9 cellular contexts compared by ENCODE assay signal in the genomic region with DNA sequence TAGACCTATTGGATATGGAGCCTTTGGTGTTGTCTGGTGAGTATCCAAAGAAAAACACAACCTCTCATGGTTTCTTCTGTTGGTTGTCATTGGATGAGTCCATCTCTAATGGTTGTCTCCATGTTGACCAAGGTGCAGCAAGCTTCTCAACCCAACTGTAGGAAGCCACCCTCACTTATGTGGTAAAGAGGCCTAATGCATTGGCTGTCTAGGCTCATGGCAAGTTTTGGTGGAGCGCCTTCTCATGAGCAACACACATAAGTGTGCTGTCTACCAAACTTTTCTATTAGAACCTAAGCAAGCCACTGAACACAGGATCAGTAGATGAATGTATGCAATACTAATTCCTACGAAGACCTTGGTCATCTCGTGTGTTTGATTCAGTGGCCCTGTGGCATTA. TPM values are rescaled to one million over a fixed set of nuclear protein-coding genes. Genes with fewer than 3 reads are reported as not detected.
DNase-seq lines count a peak whose midpoint lies in the region; ATAC-seq, FAIRE-seq and TF ChIP-seq lines count a peak whose summit lies in the region.
"Had no signal": no experiment of that assay in that cellular context is flagged by ENCODE, and none has a peak within 500 bp of the region (broad histone marks: within the 10 kb centered on the region; RNA-seq: fewer than 3 reads in every experiment).

No MANE protein-coding gene starts in this region.

- TF ChIP-seq POLR2A in GM12878 (IDR thresholded peaks at IDR 0.05; ENCODE audit: low read depth, low read length): no peak

- peaks cover 0 to 4% (median 0%) of the 10 kb centered on the region in 7 donors for H3K9me3 Mint-ChIP-seq in naive B cell

- H3K4me1 Mint-ChIP-seq in naive B cell: peaks cover 46 to 78% (median 63%) of the 10 kb centered on the region in 3 donors

- 0 out of 22 replicates have a peak, but pooled peaks cover 0 to 5% (median 0%) of the 10 kb centered on the region in 11 experiments for H3K9me3 ChIP-seq in BLaER1 treated with 17β-estradiol and CSF1 and Interleukin-3, amounts not matched to agents 10 nM and 100 nM (replicated peaks in 1 of 11)
- H3K9me3 ChIP-seq in HUES48 (ENCODE audit: control insufficient read depth, insufficient read depth, low read length) (no peaks in the 10 kb centered on the region), GM12878 (replicated peaks; ENCODE audit: control insufficient read depth, insufficient read depth, low read length) (no peaks in the 10 kb centered on the region; the same call in 2 of the 3 replicates)

- POLR2A ChIA-PET in GM12878 (lab: Charles Lee): interaction anchor here (1.1 to 2.3 kb wide), 3 partner anchors 12 to 15 kb away, joined by 3 to 9 read pairs (median 8); no protein-coding TSS in a partner anchor

- no peak for TF ChIP-seq EP300 in GM12878 (IDR thresholded peaks at IDR 0.05; ENCODE audit: borderline replicate concordance in 1 of 2, control insufficient read depth in 1 of 2, low read depth in 2 of 2, low read length in 2 of 2)

- in situ Hi-C loops in GM12878 (cut with MboI): loop anchor here (10.0 kb wide), 1 partner anchor 498 kb away; no protein-coding TSS in a partner anchor

- BruUV-seq in GM12878 (replicated peaks; lab: Mats Ljungman, UMichigan): no TSS peak

- TF ChIP-seq CTCF in GM12878 (IDR thresholded peaks at IDR 0.05 in 2 of 3, conservative IDR thresholded peaks at IDR 0.05 in 1 of 3; ENCODE audit: control insufficient read depth in 2 of 3, extremely low read depth in 1 of 3, insufficient read depth in 1 of 3, low read depth in 3 of 3, low read length in 3 of 3): no peak

- H3K36me3 Mint-ChIP-seq in naive B cell: no peaks in the 10 kb centered on the region

- peak overlapping the region in 3 of 11 experiments; percentile 16 to 43 (median 19); a peak in 4 of 22 replicates for H3K9ac ChIP-seq in BLaER1 treated with 17β-estradiol and CSF1 and Interleukin-3, amounts not matched to agents 10 nM and 100 nM
- H3K9ac ChIP-seq in HUES48 (ENCODE audit: low read depth, low read length): no peak overlapping the region
- no peak overlapping the region for H3K9ac ChIP-seq in GM12878 (ENCODE audit: control insufficient read depth, insufficient read depth, low read length)

- RAD21 ChIA-PET in GM12878 (lab: Charles Lee; ENCODE audit: unreplicated experiment): interaction anchor here (0.6 to 2.8 kb wide), 3 partner anchors 11 to 164 kb away, joined by 3 to 14 read pairs (median 3); no protein-coding TSS in a partner anchor

- WGBS in GM12878 (ENCODE audit: insufficient coverage, insufficient replicate concordance, low lambda C conversion rate, missing lambda C conversion rate): 80% methylated on average over 3 of the region's 3 CpGs

- peak overlapping the region; percentile 78 to 97 (median 88) for H3K4me2 ChIP-seq in BLaER1 treated with 17β-estradiol and CSF1 and Interleukin-3, amounts not matched to agents 10 nM and 100 nM
- H3K4me2 ChIP-seq in GM12878 (ENCODE audit: control insufficient read depth, insufficient read depth): peak overlapping the region; percentile 88

- peak overlapping the region; percentile 78 to 92 (median 87) for H3K4me3 Mint-ChIP-seq in naive B cell

- peaks cover 0 to 7% (median 0%) of the 10 kb centered on the region in 11 experiments; a peak in 3 of 22 replicates for H3K36me3 ChIP-seq in BLaER1 treated with 17β-estradiol and CSF1 and Interleukin-3, amounts not matched to agents 10 nM and 100 nM
- H3K36me3 ChIP-seq in HUES48 (ENCODE audit: control insufficient read depth, insufficient read depth, low read length): peaks cover 11% of the 10 kb centered on the region; the same call in 1 of the 2 replicates
- H3K36me3 ChIP-seq in GM12878 (ENCODE audit: control insufficient read depth in 2 of 2, insufficient read depth in 2 of 2, low read length in 1 of 2): no peaks in the 10 kb centered on the region

- peaks cover 42% of the 10 kb centered on the region for H3K79me2 ChIP-seq in GM12878 (ENCODE audit: control insufficient read depth, insufficient read depth, low read length)

- H2AFZ ChIP-seq in GM12878 (ENCODE audit: control insufficient read depth, low read depth, low read length): no peak overlapping the region

- CTCF ChIA-PET in GM12878 (lab: Yijun Ruan, JAX): interaction anchor here (1.1 to 1.6 kb wide), 4 partner anchors 11 to 103 kb away, joined by 3 to 6 read pairs (median 4); no protein-coding TSS in a partner anchor

- peaks cover 0 to 54% (median 13%) of the 10 kb centered on the region in 11 experiments; a peak in 12 of 22 replicates for H4K20me1 ChIP-seq in BLaER1 treated with 17β-estradiol and CSF1 and Interleukin-3, amounts not matched to agents 10 nM and 100 nM
- H4K20me1 ChIP-seq in GM12878 (ENCODE audit: control insufficient read depth, insufficient read depth): no peaks in the 10 kb centered on the region

- intact Hi-C loops in GM12878 (cut with micrococcal nuclease; ENCODE audit: unreplicated experiment): loop anchor here (5.0 kb wide), 1 partner anchor 236 kb away; no protein-coding TSS in a partner anchor

- FAIRE-seq in GM12878 (lab: Jason Lieb, UNC): no peak

- H3K27ac Mint-ChIP-seq in naive B cell: peak overlapping the region in 1 of 6 donors; percentile 89

- SMC1A ChIA-PET in GM12878 (lab: Charles Lee; ENCODE audit: uncharacterized antibody, unreplicated experiment): interaction anchor here (1.2 to 10.0 kb wide), 7 partner anchors 11 to 131 kb away, joined by 3 to 72 read pairs (median 5); no protein-coding TSS in a partner anchor

- H3K27me3 ChIP-seq in BLaER1 treated with 17β-estradiol and CSF1 and Interleukin-3, amounts not matched to agents 10 nM and 100 nM: no peaks in the 10 kb centered on the region
- no peaks in the 10 kb centered on the region for H3K27me3 ChIP-seq in HUES48 (ENCODE audit: control insufficient read depth, insufficient read depth, low read length)
- no peaks in the 10 kb centered on the region for H3K27me3 ChIP-seq in GM12878 (replicated peaks in 1 of 2; ENCODE audit: control insufficient read depth in 2 of 2, insufficient read depth in 2 of 2, low read length in 1 of 2)

- ATAC-seq in GM12878 (no peak), naive B cell (ENCODE audit: low read depth in 2 of 2) (no peak), HG03565 (IDR thresholded peaks at IDR 0.05; ENCODE audit: unreplicated experiment) (no peak)

- no peak for DNase-seq in GM12878 (ENCODE audit: low read depth, low spot score)
- DNase-seq in naive B cell: no peak
- no peak for DNase-seq in NOMO-1 (lab: John Stamatoyannopoulos, UW; ENCODE audit: unreplicated experiment in 2 of 2)
- DNase-seq in DMS114 treated with DMSO at 0.1 percent for 48 hours (lab: John Stamatoyannopoulos, UW; ENCODE audit: unreplicated experiment): no peak
- no peak for DNase-seq in NCI-H1092 treated with DMSO at 0.1 percent for 48 hours (lab: John Stamatoyannopoulos, UW)
- DNase-seq: H7 had no signal

- H3K27me3 Mint-ChIP-seq in naive B cell: peaks cover 0 to 15% (median 0%) of the 10 kb centered on the region in 3 donors

- no peak overlapping the region for H3K27ac ChIP-seq in BLaER1 treated with 17β-estradiol and CSF1 and Interleukin-3, amounts not matched to agents 10 nM and 100 nM
- H3K27ac ChIP-seq in HUES48 (ENCODE audit: low read depth, low read length) (no peak overlapping the region), GM12878 (ENCODE audit: control insufficient read depth, insufficient read depth) (no peak overlapping the region)

- peak overlapping the region; percentile 69 to 89 (median 78); a peak in 17 of 20 replicates for H3K4me3 ChIP-seq in BLaER1 treated with 17β-estradiol and CSF1 and Interleukin-3, amounts not matched to agents 10 nM and 100 nM
- H3K4me3 ChIP-seq in HUES48 (ENCODE audit: low read depth, low read length) (peak overlapping the region; percentile 77), GM12878 (peak overlapping the region; percentile 35; the same call in 1 of the 2 replicates)

- no peak for TF ChIP-seq RAD21 in GM12878 (IDR thresholded peaks at IDR 0.05; ENCODE audit: insufficient read depth, low read depth, low read length)

- peaks cover 59 to 67% (median 61%) of the 10 kb centered on the region in 10 experiments for H3K4me1 ChIP-seq in BLaER1 treated with 17β-estradiol and CSF1 and Interleukin-3, amounts not matched to agents 10 nM and 100 nM
- H3K4me1 ChIP-seq in HUES48 (ENCODE audit: control insufficient read depth, insufficient read depth, low read length): peaks cover 52% of the 10 kb centered on the region
- H3K4me1 ChIP-seq in GM12878 (ENCODE audit: control insufficient read depth, insufficient read depth, low read length): peaks cover 10% of the 10 kb centered on the region

TF ChIP-seq in GM12878, 131 proteins besides CTCF, POLR2A, EP300 and RAD21 (continues in another document):
- TF ChIP-seq SIN3A (IDR thresholded peaks at IDR 0.05; ENCODE audit: low read depth, low read length): no peak
- no peak for TF ChIP-seq CBFB (IDR thresholded peaks at IDR 0.05; ENCODE audit: low read depth)
- no peak for TF ChIP-seq SMAD5 (IDR thresholded peaks at IDR 0.05; ENCODE audit: low read depth)

RNA-seq across cellular contexts. Expression of gene NLK, which starts 0.8 kb away (rescaled TPM):
- total RNA-seq in GM12878 (2013; cell fraction: nucleolus; rRNA removed): 77.0 and 80.2 TPM in 2 replicates
- total RNA-seq in GM12878 (2014; rRNA removed): 17.8 and 19.3 TPM in 2 replicates
- 16.1 and 17.5 TPM in 2 replicates for total RNA-seq in GM12878 (2014; rRNA removed; fragmentation: Illumina TruSeq; extraction: Trizol)
- total RNA-seq in GM12878 (2021): 15.9 and 16.0 TPM in 2 replicates
- 6.9 TPM for polyA plus RNA-seq in GM12878 (2011; ENCODE audit: low read depth)
- polyA plus RNA-seq in GM12878 (2011; rRNA removed): 22.9 and 24.8 TPM in 2 replicates
- polyA plus RNA-seq in GM12878 (2011; cell fraction: cytosol; rRNA removed): 12.5 and 14.8 TPM in 2 replicates
- 30.6 and 31.9 TPM in 2 replicates for polyA plus RNA-seq in GM12878 (2011; cell fraction: nucleus; rRNA removed)
- polyA plus RNA-seq in GM12878 (2012): 9.7 and 11.2 TPM in 2 replicates
- 15.5 and 24.8 TPM in 2 replicates for polyA plus RNA-seq in GM12878 (2014; fragmentation: Illumina TruSeq; extraction: Trizol)
- polyA plus RNA-seq in GM12878 (2014; fragmentation: Nextera tagmentation; extraction: Ambion mirVana): 1 to 10 TPM; 5.0 to 6.0 TPM
- polyA plus RNA-seq in GM12878 (2014; rRNA removed): 14.5 and 15.7 TPM in 2 replicates
- polyA plus RNA-seq in GM12878 (2016; fragmentation: Nextera tagmentation; extraction: Ambion mirVana): 1 to 10 TPM; 5.7 to 7.0 TPM
- polyA minus RNA-seq in GM12878 (2011; rRNA and poly(A)+ RNA removed): 28.1 and 50.4 TPM in 2 replicates
- polyA minus RNA-seq in GM12878 (2011; cell fraction: cytosol; rRNA and poly(A)+ RNA removed): 7.1 and 12.8 TPM in 2 replicates
- 49.1 and 77.6 TPM in 2 replicates for polyA minus RNA-seq in GM12878 (2011; cell fraction: nucleus; rRNA and poly(A)+ RNA removed)
- 1 to 10 TPM; 1.3 to 6.9 (median 2.0) TPM for polyA plus RNA-seq in naive B cell (ENCODE audit: low read depth in 6 of 6)
